8 cellular contexts compared by ENCODE assay signal in genomic region chr12:6965714-6966113, GRCh38. TPM values are rescaled to one million over a fixed set of nuclear protein-coding genes. Genes with fewer than 3 reads are reported as not detected.
DNase-seq lines count a peak whose midpoint lies in the region; ATAC-seq and TF ChIP-seq lines count a peak whose summit lies in the region.
"Had no signal": no experiment of that assay in that cellular context is flagged by ENCODE, and none has a peak within 500 bp of the region (broad histone marks: within the 10 kb centered on the region; RNA-seq: fewer than 3 reads in every experiment).

No MANE protein-coding gene starts in this region.

- H3K4me3 ChIP-seq in colonic mucosa = no peak overlapping the region

- H3K27ac Mint-ChIP-seq in Calu3 (ENCODE audit: unreplicated experiment) = peak overlapping the region; percentile 87

- no peak for DNase-seq in Calu3
- DNase-seq in colonic mucosa = no peak
- DNase-seq in posterior vena cava (ENCODE audit: low spot score) = peak; percentile 24
- DNase-seq in HCEC 1CT = no peak

- peaks cover 47% of the 10 kb centered on the region for H3K4me1 Mint-ChIP-seq in Calu3 (ENCODE audit: low read depth, unreplicated experiment)

- H3K27me3 ChIP-seq in colonic mucosa = no peaks in the 10 kb centered on the region

- H3K36me3 Mint-ChIP-seq in Calu3 (ENCODE audit: insufficient read depth, unreplicated experiment) = peaks cover 95% of the 10 kb centered on the region

- H3K9me3 Mint-ChIP-seq in Calu3 (ENCODE audit: low read depth, unreplicated experiment) = no peaks in the 10 kb centered on the region

- ATAC-seq in GM21825 (IDR thresholded peaks at IDR 0.05; ENCODE audit: unreplicated experiment) (no peak), HG02623 (IDR thresholded peaks at IDR 0.05; ENCODE audit: unreplicated experiment) (no peak)

- no peaks in the 10 kb centered on the region for H3K27me3 Mint-ChIP-seq in Calu3 (ENCODE audit: unreplicated experiment)

- no peak for TF ChIP-seq CTCF in Calu3 (IDR thresholded peaks at IDR 0.05; ENCODE audit: unreplicated experiment)
- TF ChIP-seq CTCF in colonic mucosa (IDR thresholded peaks at IDR 0.05) = no peak

- no TSS peak for BruUV-seq in Calu3 (replicated peaks; lab: Mats Ljungman, UMichigan)

- H3K9me3 ChIP-seq in KOPT-K1 (ENCODE audit: insufficient read depth, low read length, poor library complexity, severe bottlenecking) = no peaks in the 10 kb centered on the region
- H3K9me3 ChIP-seq in colonic mucosa = no peaks in the 10 kb centered on the region

- H3K4me1 ChIP-seq in colonic mucosa = peaks cover 26% of the 10 kb centered on the region

- peak overlapping the region in 1 of 2 donors; percentile 98 for H3K9ac ChIP-seq in colonic mucosa (ENCODE audit: low read depth in 2 of 2, low read length in 2 of 2)

- peak overlapping the region; percentile 79 for H3K4me3 Mint-ChIP-seq in Calu3 (ENCODE audit: low read depth, unreplicated experiment)

- peaks cover 66% of the 10 kb centered on the region for H3K36me3 ChIP-seq in KOPT-K1 (ENCODE audit: insufficient read depth, low read length)
- peaks cover 5% of the 10 kb centered on the region for H3K36me3 ChIP-seq in colonic mucosa

- CTCF ChIA-PET in Calu3 (lab: Charles Lee) = interaction anchor here (2.5 to 5.5 kb wide), 2 partner anchors 21 to 97 kb away, joined by 17 to 90 read pairs; partner anchors contain the start of genes C12orf57 and RNU7-1

- H3K27ac ChIP-seq in KOPT-K1 (ENCODE audit: low read depth, low read length, poor library complexity, severe bottlenecking) (peak overlapping the region; percentile 59), colonic mucosa (peak overlapping the region; percentile 95)

- intact Hi-C loops in Calu3 (cut with micrococcal nuclease; ENCODE audit: unreplicated experiment) = no loop called here
- intact Hi-C loops in colonic mucosa (cut with DNase I) = loop anchor here (2.0 to 5.0 kb wide), 2 partner anchors 21 to 98 kb away; partner anchors contain the start of genes C12orf57 and TPI1
- intact Hi-C loops in posterior vena cava (cut with DNase I) = loop anchor here (2.0 to 10.0 kb wide), 3 partner anchors 51 to 129 kb away; partner anchors contain the start of gene C1R (in 1 of the 2)

RNA-seq across cellular contexts. Expression of gene PHB2, which starts 4.8 kb away (rescaled TPM):
- total RNA-seq in Calu3 (2022) (182 and 195 TPM in 2 replicates), colonic mucosa (100 to 1,000 TPM; 233 to 323 TPM), posterior vena cava (100 to 1,000 TPM in 1 of 2 donors, 10 to 100 TPM in 1; 98.8 to 110 TPM)

RNA-seq across cellular contexts. Expression of gene EMG1, which starts 5.0 kb away (rescaled TPM):
- 73.1 and 80.5 TPM in 2 replicates for total RNA-seq in Calu3 (2022)
- 10 to 100 TPM; 27.2 to 62.3 TPM for total RNA-seq in colonic mucosa
- 10 to 100 TPM; 38.4 to 43.9 TPM for total RNA-seq in posterior vena cava

RNA-seq across cellular contexts. Expression of gene PTPN6, which starts 14.6 kb away (rescaled TPM):
- total RNA-seq in Calu3 (2022) (42.4 and 46.3 TPM in 2 replicates), colonic mucosa (10 to 100 TPM; 44.8 to 48.1 TPM), posterior vena cava (10 to 100 TPM; 18.7 to 31.4 TPM)

RNA-seq across cellular contexts. Expression of gene C12orf57, which starts 21.9 kb away (rescaled TPM):
- 96.7 and 103 TPM in 2 replicates for total RNA-seq in Calu3 (2022)
- 100 to 1,000 TPM; 114 to 206 TPM for total RNA-seq in colonic mucosa
- total RNA-seq in posterior vena cava = 100 to 1,000 TPM; 189 to 206 TPM

RNA-seq across cellular contexts. Expression of gene RNU7-1, which starts 22.1 kb away (rescaled TPM):
- not detected in 2 replicates for total RNA-seq in Calu3 (2022)
- not detected for total RNA-seq in colonic mucosa
- not detected for total RNA-seq in posterior vena cava
- total RNA-seq: M059J had no signal
